Comparison of ENCODE assay signal across 3 cellular contexts in the genomic region with DNA sequence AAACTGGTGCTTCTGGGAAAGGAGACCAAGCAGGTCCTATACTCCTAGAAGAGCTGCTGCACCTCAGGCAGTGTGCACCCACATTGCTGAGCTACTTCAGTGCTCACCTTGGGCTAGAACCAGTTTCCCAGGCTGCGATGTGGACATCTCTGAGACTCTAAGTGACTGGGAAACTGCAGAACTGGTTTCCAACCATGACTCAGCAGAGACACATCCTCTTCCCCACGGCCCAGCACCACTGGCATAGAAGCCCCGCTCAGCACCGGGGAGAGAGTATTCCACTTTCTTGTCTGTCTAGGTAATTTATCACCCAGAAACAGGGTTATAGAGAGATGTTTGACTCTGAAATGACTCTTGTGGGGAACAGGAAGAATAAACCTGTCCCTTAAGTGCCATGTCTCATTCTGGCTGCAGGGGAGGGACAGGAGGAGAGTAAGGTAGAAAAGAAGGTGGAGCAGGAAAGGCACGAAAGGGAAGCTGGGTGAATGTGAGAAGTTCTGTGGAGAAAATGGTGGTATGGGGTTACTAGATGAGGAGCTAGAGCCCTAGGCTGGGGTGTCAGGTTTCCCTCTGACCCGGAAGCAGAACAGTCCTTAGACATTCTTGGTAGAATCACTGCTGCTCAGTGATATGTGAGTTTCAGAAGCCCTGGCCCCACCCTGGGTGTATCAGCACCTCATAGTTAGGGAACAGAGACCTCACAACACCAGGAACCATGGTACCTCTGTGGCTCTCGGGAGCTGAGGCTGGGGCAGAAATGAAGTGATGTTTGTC.
TF ChIP-seq lines count a peak whose summit lies in the region.

No MANE protein-coding gene starts in this region.

TF ChIP-seq in IMR-90, 13 proteins besides CTCF, POLR2A, EP300 and RAD21:
- TF ChIP-seq NFE2L2 (IDR thresholded peaks at IDR 0.05; ENCODE audit: low read depth, low read length) = peak; percentile 17; the same call in 1 of the 2 replicates
- no peak for TF ChIP-seq MAFK (IDR thresholded peaks at IDR 0.05; ENCODE audit: low read depth, low read length)
- no peak for TF ChIP-seq MAZ (IDR thresholded peaks at IDR 0.05; ENCODE audit: borderline replicate concordance, low read depth, low read length)
- TF ChIP-seq SMC3 (IDR thresholded peaks at IDR 0.05; ENCODE audit: low read depth, low read length) = no peak
- no peak for TF ChIP-seq MXI1 (IDR thresholded peaks at IDR 0.05; ENCODE audit: borderline replicate concordance, low read depth, low read length)
TF ChIP-seq in IMR-90: peak in this region for 1.

TF ChIP-seq in H1, 55 proteins besides CTCF, POLR2A, EP300 and RAD21:
- TF ChIP-seq TCF12 (IDR thresholded peaks at IDR 0.05; ENCODE audit: low read depth, low read length) = no peak
- TF ChIP-seq BRCA1 (IDR thresholded peaks at IDR 0.05; ENCODE audit: low read depth, low read length) = no peak
- TF ChIP-seq, protein P1, sequence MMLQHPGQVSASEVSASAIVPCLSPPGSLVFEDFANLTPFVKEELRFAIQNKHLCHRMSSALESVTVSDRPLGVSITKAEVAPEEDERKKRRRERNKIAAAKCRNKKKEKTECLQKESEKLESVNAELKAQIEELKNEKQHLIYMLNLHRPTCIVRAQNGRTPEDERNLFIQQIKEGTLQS (IDR thresholded peaks at IDR 0.05; ENCODE audit: insufficient read depth, low read depth, low read length) = no peak
- TF ChIP-seq CEBPB (IDR thresholded peaks at IDR 0.05; ENCODE audit: low read depth, low read length) = no peak
- no peak for TF ChIP-seq ZNF274 (IDR thresholded peaks at IDR 0.05; ENCODE audit: borderline replicate concordance, extremely low read depth, low read length)
- no peak for TF ChIP-seq KDM4A (IDR thresholded peaks at IDR 0.05; ENCODE audit: low read depth, low read length, severe bottlenecking)
- TF ChIP-seq JUN (IDR thresholded peaks at IDR 0.05; ENCODE audit: low read depth, low read length) = no peak

TF ChIP-seq in HepG2, 621 proteins besides CTCF, POLR2A, EP300 and RAD21:
- TF ChIP-seq ZNF33A (CRISPR knock-in tag; IDR thresholded peaks at IDR 0.05; ENCODE audit: borderline replicate concordance) (no peak), CCAR2 (optimal IDR thresholded peaks at IDR 0.05; ENCODE audit: low read depth, low read length) (no peak), ZNF230 (CRISPR knock-in tag; IDR thresholded peaks at IDR 0.05) (no peak), ZNF432 (CRISPR knock-in tag; IDR thresholded peaks at IDR 0.05; ENCODE audit: borderline replicate concordance) (no peak), RXRA (CRISPR knock-in tag; IDR thresholded peaks at IDR 0.05) (no peak), ZNF451 (CRISPR knock-in tag; IDR thresholded peaks at IDR 0.05) (no peak), AGO1 (IDR thresholded peaks at IDR 0.05; ENCODE audit: low read depth, low read length, poor library complexity, severe bottlenecking) (no peak), HCFC1 (IDR thresholded peaks at IDR 0.05; ENCODE audit: low read depth, low read length) (no peak), THYN1 (CRISPR knock-in tag; IDR thresholded peaks at IDR 0.05; ENCODE audit: borderline replicate concordance, low read depth) (no peak), JUN (CRISPR knock-in tag; IDR thresholded peaks at IDR 0.05) (no peak), ZSCAN22 (CRISPR knock-in tag; IDR thresholded peaks at IDR 0.05) (no peak), SMAD9 (CRISPR knock-in tag; IDR thresholded peaks at IDR 0.05) (no peak)
- TF ChIP-seq, protein P2, sequence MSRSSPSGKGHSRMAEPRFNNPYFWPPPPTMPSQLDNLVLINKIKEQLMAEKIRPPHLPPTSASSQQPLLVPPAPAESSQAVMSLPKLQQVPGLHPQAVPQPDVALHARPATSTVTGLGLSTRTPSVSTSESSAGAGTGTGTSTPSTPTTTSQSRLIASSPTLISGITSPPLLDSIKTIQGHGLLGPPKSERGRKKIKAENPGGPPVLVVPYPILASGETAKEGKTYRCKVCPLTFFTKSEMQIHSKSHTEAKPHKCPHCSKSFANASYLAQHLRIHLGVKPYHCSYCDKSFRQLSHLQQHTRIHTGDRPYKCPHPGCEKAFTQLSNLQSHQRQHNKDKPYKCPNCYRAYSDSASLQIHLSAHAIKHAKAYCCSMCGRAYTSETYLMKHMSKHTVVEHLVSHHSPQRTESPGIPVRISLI (CRISPR knock-in tag; IDR thresholded peaks at IDR 0.05; ENCODE audit: borderline replicate concordance) = no peak
- TF ChIP-seq, protein P3, sequence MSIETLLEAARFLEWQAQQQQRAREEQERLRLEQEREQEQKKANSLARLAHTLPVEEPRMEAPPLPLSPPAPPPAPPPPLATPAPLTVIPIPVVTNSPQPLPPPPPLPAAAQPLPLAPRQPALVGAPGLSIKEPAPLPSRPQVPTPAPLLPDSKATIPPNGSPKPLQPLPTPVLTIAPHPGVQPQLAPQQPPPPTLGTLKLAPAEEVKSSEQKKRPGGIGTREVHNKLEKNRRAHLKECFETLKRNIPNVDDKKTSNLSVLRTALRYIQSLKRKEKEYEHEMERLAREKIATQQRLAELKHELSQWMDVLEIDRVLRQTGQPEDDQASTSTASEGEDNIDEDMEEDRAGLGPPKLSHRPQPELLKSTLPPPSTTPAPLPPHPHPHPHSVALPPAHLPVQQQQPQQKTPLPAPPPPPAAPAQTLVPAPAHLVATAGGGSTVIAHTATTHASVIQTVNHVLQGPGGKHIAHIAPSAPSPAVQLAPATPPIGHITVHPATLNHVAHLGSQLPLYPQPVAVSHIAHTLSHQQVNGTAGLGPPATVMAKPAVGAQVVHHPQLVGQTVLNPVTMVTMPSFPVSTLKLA (IDR thresholded peaks at IDR 0.05) = no peak
- TF ChIP-seq, protein P4, sequence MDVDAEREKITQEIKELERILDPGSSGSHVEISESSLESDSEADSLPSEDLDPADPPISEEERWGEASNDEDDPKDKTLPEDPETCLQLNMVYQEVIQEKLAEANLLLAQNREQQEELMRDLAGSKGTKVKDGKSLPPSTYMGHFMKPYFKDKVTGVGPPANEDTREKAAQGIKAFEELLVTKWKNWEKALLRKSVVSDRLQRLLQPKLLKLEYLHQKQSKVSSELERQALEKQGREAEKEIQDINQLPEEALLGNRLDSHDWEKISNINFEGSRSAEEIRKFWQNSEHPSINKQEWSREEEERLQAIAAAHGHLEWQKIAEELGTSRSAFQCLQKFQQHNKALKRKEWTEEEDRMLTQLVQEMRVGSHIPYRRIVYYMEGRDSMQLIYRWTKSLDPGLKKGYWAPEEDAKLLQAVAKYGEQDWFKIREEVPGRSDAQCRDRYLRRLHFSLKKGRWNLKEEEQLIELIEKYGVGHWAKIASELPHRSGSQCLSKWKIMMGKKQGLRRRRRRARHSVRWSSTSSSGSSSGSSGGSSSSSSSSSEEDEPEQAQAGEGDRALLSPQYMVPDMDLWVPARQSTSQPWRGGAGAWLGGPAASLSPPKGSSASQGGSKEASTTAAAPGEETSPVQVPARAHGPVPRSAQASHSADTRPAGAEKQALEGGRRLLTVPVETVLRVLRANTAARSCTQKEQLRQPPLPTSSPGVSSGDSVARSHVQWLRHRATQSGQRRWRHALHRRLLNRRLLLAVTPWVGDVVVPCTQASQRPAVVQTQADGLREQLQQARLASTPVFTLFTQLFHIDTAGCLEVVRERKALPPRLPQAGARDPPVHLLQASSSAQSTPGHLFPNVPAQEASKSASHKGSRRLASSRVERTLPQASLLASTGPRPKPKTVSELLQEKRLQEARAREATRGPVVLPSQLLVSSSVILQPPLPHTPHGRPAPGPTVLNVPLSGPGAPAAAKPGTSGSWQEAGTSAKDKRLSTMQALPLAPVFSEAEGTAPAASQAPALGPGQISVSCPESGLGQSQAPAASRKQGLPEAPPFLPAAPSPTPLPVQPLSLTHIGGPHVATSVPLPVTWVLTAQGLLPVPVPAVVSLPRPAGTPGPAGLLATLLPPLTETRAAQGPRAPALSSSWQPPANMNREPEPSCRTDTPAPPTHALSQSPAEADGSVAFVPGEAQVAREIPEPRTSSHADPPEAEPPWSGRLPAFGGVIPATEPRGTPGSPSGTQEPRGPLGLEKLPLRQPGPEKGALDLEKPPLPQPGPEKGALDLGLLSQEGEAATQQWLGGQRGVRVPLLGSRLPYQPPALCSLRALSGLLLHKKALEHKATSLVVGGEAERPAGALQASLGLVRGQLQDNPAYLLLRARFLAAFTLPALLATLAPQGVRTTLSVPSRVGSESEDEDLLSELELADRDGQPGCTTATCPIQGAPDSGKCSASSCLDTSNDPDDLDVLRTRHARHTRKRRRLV (CRISPR knock-in tag; IDR thresholded peaks at IDR 0.05) = no peak
- TF ChIP-seq, protein P5, sequence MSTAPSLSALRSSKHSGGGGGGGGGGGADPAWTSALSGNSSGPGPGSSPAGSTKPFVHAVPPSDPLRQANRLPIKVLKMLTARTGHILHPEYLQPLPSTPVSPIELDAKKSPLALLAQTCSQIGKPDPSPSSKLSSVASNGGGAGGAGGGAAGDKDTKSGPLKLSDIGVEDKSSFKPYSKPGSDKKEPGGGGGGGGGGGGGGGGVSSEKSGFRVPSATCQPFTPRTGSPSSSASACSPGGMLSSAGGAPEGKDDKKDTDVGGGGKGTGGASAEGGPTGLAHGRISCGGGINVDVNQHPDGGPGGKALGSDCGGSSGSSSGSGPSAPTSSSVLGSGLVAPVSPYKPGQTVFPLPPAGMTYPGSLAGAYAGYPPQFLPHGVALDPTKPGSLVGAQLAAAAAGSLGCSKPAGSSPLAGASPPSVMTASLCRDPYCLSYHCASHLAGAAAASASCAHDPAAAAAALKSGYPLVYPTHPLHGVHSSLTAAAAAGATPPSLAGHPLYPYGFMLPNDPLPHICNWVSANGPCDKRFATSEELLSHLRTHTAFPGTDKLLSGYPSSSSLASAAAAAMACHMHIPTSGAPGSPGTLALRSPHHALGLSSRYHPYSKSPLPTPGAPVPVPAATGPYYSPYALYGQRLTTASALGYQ (CRISPR knock-in tag; IDR thresholded peaks at IDR 0.05) = no peak
